ENCODE assay signal across 8 cellular contexts in genomic region chr19:12789098-12789903, GRCh38. TPM values are rescaled to one million over a fixed set of nuclear protein-coding genes. Genes with fewer than 3 reads are reported as not detected.
DNase-seq lines count a peak whose midpoint lies in the region; FAIRE-seq and TF ChIP-seq lines count a peak whose summit lies in the region.

No MANE protein-coding gene starts in this region.

- H3K36me3 ChIP-seq in A673 (ENCODE audit: insufficient read depth, low read length, poor library complexity, severe bottlenecking) (no peaks in the 10 kb centered on the region), prostate gland (no peaks in the 10 kb centered on the region)

- H3K27ac ChIP-seq in A673 (ENCODE audit: low read depth, low read length, poor library complexity, severe bottlenecking) (peak overlapping the region; percentile 98), VCaP (peak overlapping the region; percentile 91), prostate gland (peak overlapping the region; percentile 100)

- H3K9me3 ChIP-seq in A673 (ENCODE audit: low read depth, low read length, poor library complexity, severe bottlenecking) (no peaks in the 10 kb centered on the region), prostate gland (no peaks in the 10 kb centered on the region)

- 2% methylated on average over 18 of the region's 46 CpGs for WGBS in prostate gland

- CTCF ChIA-PET in A673 (lab: Charles Lee), result interaction anchor here (0.6 kb wide), 1 partner anchor 13 kb away, joined by 3 read pairs; no protein-coding TSS in a partner anchor

- no peak for DNase-seq in A673 (ENCODE audit: low spot score)
- DNase-seq in fibroblast of peridontal ligament (ENCODE audit: extremely low read depth), result peak; percentile 48
- no peak for DNase-seq in prostate gland (ENCODE audit: low spot score)
- DNase-seq in GM19240 (ENCODE audit: insufficient read length, low spot score), result no peak
- DNase-seq in activated CD4-positive, CD25-positive, alpha-beta regulatory T cell (lab: John Stamatoyannopoulos, UW), result no peak
- no peak for DNase-seq in H54 (ENCODE audit: insufficient read length, low spot score)

- POLR2A ChIA-PET in A673 (lab: Charles Lee; ENCODE audit: low non-redundant PET), result no interaction called here

- H3K4me1 ChIP-seq in A673 (ENCODE audit: insufficient read depth, low read length, poor library complexity, severe bottlenecking) (peaks cover 40% of the 10 kb centered on the region), prostate gland (replicated peaks) (peaks cover 54% of the 10 kb centered on the region)

- H3K27me3 ChIP-seq in A673 (replicated peaks; ENCODE audit: insufficient read depth, low read depth, low read length, poor library complexity) (no peaks in the 10 kb centered on the region), prostate gland (replicated peaks; ENCODE audit: insufficient read depth) (no peaks in the 10 kb centered on the region)

- TF ChIP-seq POLR2A in prostate gland (IDR thresholded peaks at IDR 0.05) (no peak), H54 (IDR thresholded peaks at IDR 0.05; ENCODE audit: low read depth, low read length) (no peak)

- FAIRE-seq in H54 (lab: Jason Lieb, UNC), result no peak

- no TSS peak for BruUV-seq in A673 (replicated peaks; lab: Mats Ljungman, UMichigan)

- TF ChIP-seq CTCF in A673 (conservative IDR thresholded peaks at IDR 0.05; ENCODE audit: low read depth, low read length) (no peak), GM12875 (IDR thresholded peaks at IDR 0.05; ENCODE audit: borderline replicate concordance, insufficient read depth, low read depth, low read length) (no peak), VCaP (conservative IDR thresholded peaks at IDR 0.05) (no peak), prostate gland (IDR thresholded peaks at IDR 0.05) (no peak)

- H3K4me3 ChIP-seq in A673 (ENCODE audit: low read depth, low read length, poor library complexity, severe bottlenecking) (peak overlapping the region; percentile 59), GM12875 (ENCODE audit: low read depth, low read length) (peak overlapping the region; percentile 95), prostate gland (peak overlapping the region; percentile 79 to 85)

- intact Hi-C loops in A673 (cut with micrococcal nuclease; ENCODE audit: unreplicated experiment) (no loop called here), prostate gland (cut with DNase I) (no loop called here)

RNA-seq across cellular contexts. Expression of gene JUNB, which starts 2.0 kb away (rescaled TPM):
- 27.7 and 28.6 TPM in 2 replicates for total RNA-seq in A673 (2021)
- 100 to 1,000 TPM; 173 to 290 TPM for total RNA-seq in prostate gland

RNA-seq across cellular contexts. Expression of gene PRDX2, which starts 12.3 kb away (rescaled TPM):
- total RNA-seq in A673 (2021) (406 and 429 TPM in 2 replicates), prostate gland (100 to 1,000 TPM; 256 to 548 TPM)

RNA-seq across cellular contexts. Expression of gene THSD8, which starts 12.6 kb away (rescaled TPM):
- total RNA-seq in A673 (2021), result 45.2 and 53.4 TPM in 2 replicates
- under 1 TPM in 1 of 2 donors, not detected in 1; 0.91 TPM for total RNA-seq in prostate gland

RNA-seq across cellular contexts. Expression of gene HOOK2, which starts 13.9 kb away (rescaled TPM):
- total RNA-seq in A673 (2021), result 25.8 and 34.1 TPM in 2 replicates
- 100 to 1,000 TPM in 1 of 2 donors, 10 to 100 TPM in 1; 49.6 to 126 TPM for total RNA-seq in prostate gland

RNA-seq across cellular contexts. Expression of gene RNASEH2A, which starts 17.1 kb away (rescaled TPM):
- total RNA-seq in A673 (2021) (97.7 and 99.7 TPM in 2 replicates), prostate gland (10 to 100 TPM in 1 of 2 donors, 1 to 10 TPM in 1; 8.7 to 11.5 TPM)

Comparison
In these comparisons a context has a peak if more than half of its experiments do, and no peak if none do; other contexts are left out.
1. RNA of gene THSD8, which starts 12.6 kb away (total RNA-seq): 45.2 to 53.4 TPM in A673; 0.91 TPM in prostate gland; every median in the first group is over 10 times any median in the second.
2. Peak in every context shown above with its lines, with median percentiles within 50 percentile points of each other: H3K27ac ChIP-seq and H3K4me3 ChIP-seq.